In the genomic region with DNA sequence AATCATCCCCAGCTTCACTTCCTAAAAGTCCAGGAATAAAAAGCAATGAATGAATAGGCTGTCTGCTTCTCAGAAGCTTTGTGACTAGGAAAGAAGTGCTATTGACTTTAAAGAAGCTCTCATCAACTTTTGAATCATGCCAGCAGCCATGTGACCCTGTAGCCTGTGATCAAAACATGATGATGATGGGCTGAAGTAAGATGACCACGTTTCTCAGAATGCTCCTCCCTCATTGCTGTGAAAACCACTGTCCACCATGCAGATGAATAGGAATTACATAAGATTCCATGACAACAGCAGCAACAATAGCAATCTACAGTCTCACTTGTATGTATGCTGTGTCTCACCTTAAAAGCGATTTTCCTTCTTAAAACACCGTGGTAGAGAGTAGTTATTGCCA, we compare ENCODE assay signal across 22 cellular contexts.
DNase-seq lines count a peak whose midpoint lies in the region; ATAC-seq, FAIRE-seq and TF ChIP-seq lines count a peak whose summit lies in the region.
"Had no signal": no experiment of that assay in that cellular context is flagged by ENCODE, and none has a peak within 500 bp of the region (broad histone marks: within the 10 kb centered on the region; RNA-seq: fewer than 3 reads in every experiment).

No MANE protein-coding gene starts in this region.

- H3K4me1 ChIP-seq in A549: 0 out of 3 replicates have a peak, but pooled peaks cover 9% of the 10 kb centered on the region

- peak overlapping the region in 4 of 5 experiments; percentile 10 to 61 (median 34) for H3K27ac Mint-ChIP-seq in brain
- H3K27ac Mint-ChIP-seq: CD4-positive, CD25-positive, alpha-beta regulatory T cell; mesothelial cell of epicardium; stimulated activated naive CD8-positive, alpha-beta T cell treated with anti-CD3 and anti-CD28 coated beads, Interleukin-15, Interleukin-2, amounts not matched to agents 100 ng/mL and 50 ng/mL, for 24 hours had no signal

- no peak for TF ChIP-seq RAD21 in A549 (conservative IDR thresholded peaks at IDR 0.05 in 1 of 2, IDR thresholded peaks at IDR 0.05 in 1 of 2)

- TF ChIP-seq CTCF in A549 (IDR thresholded peaks at IDR 0.05): no peak
- TF ChIP-seq CTCF in brain (conservative IDR thresholded peaks at IDR 0.05): no peak

- intact Hi-C loops in left ventricle myocardium superior (cut with micrococcal nuclease): no loop called here

- H3K4me3 ChIP-seq in A549: no peak overlapping the region
- H3K4me3 ChIP-seq: ascending aorta had no signal

- FAIRE-seq in A549 (lab: Jason Lieb, UNC) (no peak), islet of Langerhans (lab: Jason Lieb, UNC) (peak; percentile 95)
- FAIRE-seq: GM18507, keratinocyte had no signal

- peak in 1 of 2 experiments; percentile 7 for DNase-seq in A549 (ENCODE audit: low read depth in 1 of 2, low spot score in 1 of 2)
- peak; percentile 17 for DNase-seq in M059J (ENCODE audit: low read depth)
- DNase-seq in left ventricle myocardium superior: no peak
- DNase-seq in effector CD4-positive, alpha-beta T cell: no peak
- no peak for DNase-seq in NCI-H1417 treated with DMSO at 0.1 percent for 48 hours (lab: John Stamatoyannopoulos, UW)
- DNase-seq in NCI-H146 (lab: John Stamatoyannopoulos, UW): no peak
- DNase-seq: ACHN; activated CD4-positive, alpha-beta T cell treated with anti-CD3 and anti-CD28 coated beads for 4 hours; activated effector memory CD4-positive, alpha-beta T cell treated with anti-CD3 and anti-CD28 coated beads, Interleukin-2, amount 50 U/mL, for 16 hours; CD4-positive, CD25-positive, alpha-beta regulatory T cell; DND-41; HCEC 1CT; NCI-H1694; NCI-H510A had no signal

- ATAC-seq in A549: 0 out of 6 replicates have a peak, but pooled peaks of 1 of the 2 experiments have one; percentile 20
- no peak for ATAC-seq in left ventricle myocardium superior
- ATAC-seq: SK-N-SH treated with all-trans-retinoic acid at 6 μM for 48 hours had no signal

- no peaks in the 10 kb centered on the region for H3K27me3 Mint-ChIP-seq in brain

- no peak for TF ChIP-seq EP300 in A549 (IDR thresholded peaks at IDR 0.05)

- POLR2A ChIA-PET in A549 (lab: Yijun Ruan, JAX): no interaction called here

- H3K36me3 Mint-ChIP-seq in brain: peaks cover 5% of the 10 kb centered on the region
- H3K36me3 Mint-ChIP-seq: CD4-positive, CD25-positive, alpha-beta regulatory T cell had no signal

- H3K9me3 Mint-ChIP-seq in brain: no peaks in the 10 kb centered on the region
- H3K9me3 Mint-ChIP-seq: mesothelial cell of epicardium; stimulated activated naive CD8-positive, alpha-beta T cell treated with anti-CD3 and anti-CD28 coated beads, Interleukin-15, Interleukin-2, amounts not matched to agents 100 ng/mL and 50 ng/mL, for 24 hours had no signal

- H3K27ac ChIP-seq in A549: no peak overlapping the region
- H3K27ac ChIP-seq: ascending aorta had no signal

- H3K4me2 ChIP-seq in A549: peak overlapping the region; percentile 27; the same call in 1 of the 3 replicates

- no peaks in the 10 kb centered on the region for H3K9me3 ChIP-seq in A549
- H3K9me3 ChIP-seq: ascending aorta had no signal

- peaks cover 86% of the 10 kb centered on the region for H3K4me1 Mint-ChIP-seq in brain
- H3K4me1 Mint-ChIP-seq: CD4-positive, CD25-positive, alpha-beta regulatory T cell; mesothelial cell of epicardium had no signal

- H3K4me3 Mint-ChIP-seq in brain: no peak overlapping the region
- H3K4me3 Mint-ChIP-seq: CD4-positive, CD25-positive, alpha-beta regulatory T cell; mesothelial cell of epicardium; stimulated activated naive CD8-positive, alpha-beta T cell treated with anti-CD3 and anti-CD28 coated beads, Interleukin-15, Interleukin-2, amounts not matched to agents 100 ng/mL and 50 ng/mL, for 24 hours had no signal

- CTCF ChIA-PET in A549 (lab: Yijun Ruan, JAX): interaction anchor here (1.1 to 1.9 kb wide), 3 partner anchors 9 to 193 kb away, joined by 4 to 5 read pairs (median 4); no protein-coding TSS in a partner anchor

- 38% methylated on average over 3 of the region's 3 CpGs for WGBS in A549 (ENCODE audit: missing lambda C conversion rate)

- TF ChIP-seq POLR2A in A549 (IDR thresholded peaks at IDR 0.05; ENCODE audit: low read length): no peak

TF ChIP-seq in A549, 52 proteins besides CTCF, POLR2A, EP300 and RAD21:
- TF ChIP-seq RNF2 (IDR thresholded peaks at IDR 0.05; ENCODE audit: borderline replicate concordance, low read depth): no peak
- TF ChIP-seq POLR2AphosphoS2 (conservative IDR thresholded peaks at IDR 0.05; ENCODE audit: low read length): no peak
- TF ChIP-seq, protein P1, sequence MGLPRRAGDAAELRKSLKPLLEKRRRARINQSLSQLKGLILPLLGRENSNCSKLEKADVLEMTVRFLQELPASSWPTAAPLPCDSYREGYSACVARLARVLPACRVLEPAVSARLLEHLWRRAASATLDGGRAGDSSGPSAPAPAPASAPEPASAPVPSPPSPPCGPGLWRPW (IDR thresholded peaks at IDR 0.05): no peak
- TF ChIP-seq EHMT2 (IDR thresholded peaks at IDR 0.05; ENCODE audit: low read depth): no peak
